In genomic region chr3:157109267-157110141, GRCh38 we compare ENCODE assay signal across 1 cellular context.
A peak's percentile ranks its signal among the peaks of the same experiment; 100 is the strongest.
TF ChIP-seq lines count a peak whose summit lies in the region.

No MANE protein-coding gene starts in this region.

TF ChIP-seq in K562, 482 proteins besides CTCF, POLR2A, EP300 and RAD21 (continued from another document and continues in another):
- TF ChIP-seq PREB (CRISPR knock-in tag; IDR thresholded peaks at IDR 0.05) (no peak), SRSF3 (IDR thresholded peaks at IDR 0.05; ENCODE audit: insufficient read depth, low read length) (no peak), ZNF124 (CRISPR knock-in tag; IDR thresholded peaks at IDR 0.05) (no peak), MAFK (IDR thresholded peaks at IDR 0.05; ENCODE audit: low read length) (no peak), ESRRB (CRISPR knock-in tag; IDR thresholded peaks at IDR 0.05; ENCODE audit: borderline replicate concordance) (no peak), CREB5 (CRISPR knock-in tag; IDR thresholded peaks at IDR 0.05) (no peak), DLX4 (CRISPR knock-in tag; IDR thresholded peaks at IDR 0.05) (no peak), GATAD2A (IDR thresholded peaks at IDR 0.05) (peak; percentile 43; the same call in 1 of the 2 replicates), PTBP1 (IDR thresholded peaks at IDR 0.05; ENCODE audit: low read depth, low read length) (no peak), NFRKB (IDR thresholded peaks at IDR 0.05; ENCODE audit: low read depth) (peak; percentile 76), NFYB (IDR thresholded peaks at IDR 0.05; ENCODE audit: extremely low read depth, insufficient read length) (no peak), ZSCAN32 (CRISPR knock-in tag; IDR thresholded peaks at IDR 0.05) (no peak), ZNF75A (CRISPR knock-in tag; IDR thresholded peaks at IDR 0.05) (no peak), ZNF354B (CRISPR knock-in tag; IDR thresholded peaks at IDR 0.05) (no peak), SUPT5H (IDR thresholded peaks at IDR 0.05) (no peak), DIDO1 (tag; IDR thresholded peaks at IDR 0.05; ENCODE audit: low read depth) (no peak), WHSC1 (IDR thresholded peaks at IDR 0.05; ENCODE audit: low read length) (no peak), ZNF253 (CRISPR knock-in tag; conservative IDR thresholded peaks at IDR 0.05) (no peak), ZNF282 (CRISPR knock-in tag; IDR thresholded peaks at IDR 0.05) (no peak), ZNF79 (CRISPR knock-in tag; IDR thresholded peaks at IDR 0.05; ENCODE audit: low read depth) (no peak), CTBP1 (IDR thresholded peaks at IDR 0.05; ENCODE audit: borderline replicate concordance) (peak; percentile 100), FOXO4 (CRISPR knock-in tag; IDR thresholded peaks at IDR 0.05) (no peak), PHF20 (IDR thresholded peaks at IDR 0.05; ENCODE audit: partially characterized antibody) (no peak), RAD51 (IDR thresholded peaks at IDR 0.05; ENCODE audit: borderline replicate concordance, low read depth) (no peak), ZNF644 (tag; IDR thresholded peaks at IDR 0.05; ENCODE audit: low read depth) (peak; percentile 76), MTA3 (IDR thresholded peaks at IDR 0.05; ENCODE audit: borderline replicate concordance) (peak; percentile 58; the same call in 1 of the 2 replicates), ZNF174 (CRISPR knock-in tag; IDR thresholded peaks at IDR 0.05) (no peak), SRF (CRISPR knock-in tag; IDR thresholded peaks at IDR 0.05) (no peak), NFE2L1 (tag; IDR thresholded peaks at IDR 0.05; ENCODE audit: borderline replicate concordance, low read depth) (no peak), MCM3 (IDR thresholded peaks at IDR 0.05) (no peak), MCM2 (IDR thresholded peaks at IDR 0.05; ENCODE audit: low read depth) (no peak), HDAC3 (IDR thresholded peaks at IDR 0.05; ENCODE audit: borderline replicate concordance, partially characterized antibody) (peak; percentile 81), GTF3C2 (IDR thresholded peaks at IDR 0.05; ENCODE audit: borderline replicate concordance, extremely low read depth, insufficient read length) (no peak), IRF2 (CRISPR knock-in tag; IDR thresholded peaks at IDR 0.05) (no peak), FOXP1 (CRISPR knock-in tag; IDR thresholded peaks at IDR 0.05) (no peak), HNRNPL (IDR thresholded peaks at IDR 0.05; ENCODE audit: low read depth, low read length) (no peak), ZFPM2 (CRISPR knock-in tag; IDR thresholded peaks at IDR 0.05) (no peak), DPF2 (IDR thresholded peaks at IDR 0.05) (peak; percentile 96), HIVEP1 (CRISPR knock-in tag; IDR thresholded peaks at IDR 0.05) (no peak), ZNF232 (CRISPR knock-in tag; IDR thresholded peaks at IDR 0.05) (no peak), ZFP30 (CRISPR knock-in tag; IDR thresholded peaks at IDR 0.05; ENCODE audit: borderline replicate concordance) (no peak), GTF2F1 (IDR thresholded peaks at IDR 0.05; ENCODE audit: low read depth, low read length) (no peak), NELFE (IDR thresholded peaks at IDR 0.05; ENCODE audit: insufficient read depth, insufficient read length) (no peak), ZNF77 (CRISPR knock-in tag; IDR thresholded peaks at IDR 0.05) (no peak), ZNF707 (CRISPR knock-in tag; conservative IDR thresholded peaks at IDR 0.05) (no peak), SMARCC2 (IDR thresholded peaks at IDR 0.05; ENCODE audit: low read depth) (peak; percentile 84), NCOA4 (IDR thresholded peaks at IDR 0.05; ENCODE audit: partially characterized antibody) (no peak), PRPF4 (IDR thresholded peaks at IDR 0.05; ENCODE audit: insufficient read depth, low read depth, low read length, poor library complexity, severe bottlenecking) (no peak), PHF21A (IDR thresholded peaks at IDR 0.05; ENCODE audit: borderline replicate concordance, low read depth) (no peak), MBD1 (CRISPR knock-in tag; IDR thresholded peaks at IDR 0.05) (no peak), PHTF2 (CRISPR knock-in tag; IDR thresholded peaks at IDR 0.05) (no peak), CHCHD3 (CRISPR knock-in tag; IDR thresholded peaks at IDR 0.05) (no peak), TBP (optimal IDR thresholded peaks at IDR 0.05; ENCODE audit: low read depth, low read length) (no peak), MNT (conservative IDR thresholded peaks at IDR 0.05) (0 out of 4 replicates have a peak, but pooled peaks of 1 of the 2 experiments have one; percentile 21), SMARCA5 (IDR thresholded peaks at IDR 0.05) (no peak), HNRNPUL1 (IDR thresholded peaks at IDR 0.05; ENCODE audit: low read length) (no peak), ZNF785 (CRISPR knock-in tag; IDR thresholded peaks at IDR 0.05) (no peak), RBM25 (IDR thresholded peaks at IDR 0.05; ENCODE audit: low read depth, low read length, severe bottlenecking) (no peak), FOXK2 (conservative IDR thresholded peaks at IDR 0.05 in 1 of 2, IDR thresholded peaks at IDR 0.05 in 1 of 2; ENCODE audit: low read depth in 2 of 2) (no peak), SMAD4 (CRISPR knock-in tag; conservative IDR thresholded peaks at IDR 0.05) (peak; percentile 98), E2F4 (CRISPR knock-in tag; IDR thresholded peaks at IDR 0.05; ENCODE audit: low read depth) (no peak), U2AF1 (optimal IDR thresholded peaks at IDR 0.05; ENCODE audit: low read depth, low read length) (no peak), RBM17 (IDR thresholded peaks at IDR 0.05; ENCODE audit: borderline replicate concordance, low read depth, low read length) (no peak), ZNF217 (CRISPR knock-in tag; IDR thresholded peaks at IDR 0.05) (no peak), ZSCAN29 (IDR thresholded peaks at IDR 0.05) (no peak), BACH1 (tag; IDR thresholded peaks at IDR 0.05) (no peak), ZNF12 (CRISPR knock-in tag; IDR thresholded peaks at IDR 0.05) (no peak), MEF2A (IDR thresholded peaks at IDR 0.05; ENCODE audit: control insufficient read depth, low read depth, low read length) (peak; percentile 59; the same call in 1 of the 2 replicates), MYNN (IDR thresholded peaks at IDR 0.05) (no peak; the same call in 1 of the 2 replicates), MYNN (CRISPR knock-in tag; IDR thresholded peaks at IDR 0.05) (no peak), E2F1 (CRISPR knock-in tag; IDR thresholded peaks at IDR 0.05) (no peak)
